In genomic region chr1:40862008-40862863, GRCh38 we compare ENCODE assay signal across 1 cellular context.
TF ChIP-seq lines count a peak whose summit lies in the region.

Gene CITED4 (minus strand): TSS chr1:40862363. CDS start chr1:40862127, 236 bp downstream.

TF ChIP-seq in K562, 482 proteins besides CTCF, POLR2A, EP300 and RAD21 (continued from another document and continues in another):
- TF ChIP-seq, protein P1, sequence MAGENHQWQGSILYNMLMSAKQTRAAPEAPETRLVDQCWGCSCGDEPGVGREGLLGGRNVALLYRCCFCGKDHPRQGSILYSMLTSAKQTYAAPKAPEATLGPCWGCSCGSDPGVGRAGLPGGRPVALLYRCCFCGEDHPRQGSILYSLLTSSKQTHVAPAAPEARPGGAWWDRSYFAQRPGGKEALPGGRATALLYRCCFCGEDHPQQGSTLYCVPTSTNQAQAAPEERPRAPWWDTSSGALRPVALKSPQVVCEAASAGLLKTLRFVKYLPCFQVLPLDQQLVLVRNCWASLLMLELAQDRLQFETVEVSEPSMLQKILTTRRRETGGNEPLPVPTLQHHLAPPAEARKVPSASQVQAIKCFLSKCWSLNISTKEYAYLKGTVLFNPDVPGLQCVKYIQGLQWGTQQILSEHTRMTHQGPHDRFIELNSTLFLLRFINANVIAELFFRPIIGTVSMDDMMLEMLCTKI (IDR thresholded peaks at IDR 0.05; ENCODE audit: partially characterized antibody), result no peak
- TF ChIP-seq BRCA1 (IDR thresholded peaks at IDR 0.05) (no peak), BRCA1 (CRISPR knock-in tag; IDR thresholded peaks at IDR 0.05) (no peak), FOXK2 (conservative IDR thresholded peaks at IDR 0.05 in 1 of 2, IDR thresholded peaks at IDR 0.05 in 1 of 2; ENCODE audit: low read depth in 2 of 2) (peak in 1 of 2 experiments; percentile 58; a peak in 2 of 4 replicates), RBM14 (IDR thresholded peaks at IDR 0.05; ENCODE audit: borderline replicate concordance, insufficient read depth, low read depth, low read length) (no peak), KDM1A (IDR thresholded peaks at IDR 0.05) (no peak), TEAD1 (CRISPR knock-in tag; IDR thresholded peaks at IDR 0.05) (no peak; a peak in 1 of 4 replicates), SMAD2 (IDR thresholded peaks at IDR 0.05; ENCODE audit: low read depth, low read length) (no peak), ELF4 (CRISPR knock-in tag; IDR thresholded peaks at IDR 0.05) (0 out of 2 replicates have a peak, but pooled peaks have one; percentile 33), SMAD4 (CRISPR knock-in tag; conservative IDR thresholded peaks at IDR 0.05) (peak; percentile 58; the same call in 1 of the 2 replicates), CTBP1 (IDR thresholded peaks at IDR 0.05; ENCODE audit: borderline replicate concordance) (peak; percentile 70; the same call in 1 of the 2 replicates), PHF8 (IDR thresholded peaks at IDR 0.05; ENCODE audit: borderline replicate concordance, low read length) (peak; percentile 58; the same call in 1 of the 2 replicates), RFX1 (IDR thresholded peaks at IDR 0.05) (no peak), TFAM (CRISPR knock-in tag; conservative IDR thresholded peaks at IDR 0.05) (no peak), POLR2H (tag; IDR thresholded peaks at IDR 0.05; ENCODE audit: low read depth) (no peak), GATAD2B (IDR thresholded peaks at IDR 0.05; ENCODE audit: borderline replicate concordance) (peak; percentile 75), ZNF395 (CRISPR knock-in tag; IDR thresholded peaks at IDR 0.05) (no peak), RBM17 (IDR thresholded peaks at IDR 0.05; ENCODE audit: borderline replicate concordance, low read depth, low read length) (no peak), NFE2 (IDR thresholded peaks at IDR 0.05; ENCODE audit: low read depth) (no peak), ZEB2 (IDR thresholded peaks at IDR 0.05) (peak; percentile 64; the same call in 1 of the 2 replicates), GTF2E2 (tag; IDR thresholded peaks at IDR 0.05) (no peak), MTA3 (IDR thresholded peaks at IDR 0.05; ENCODE audit: borderline replicate concordance) (peak; percentile 96), TEAD4 (IDR thresholded peaks at IDR 0.05; ENCODE audit: low read length) (no peak), TEAD4 (CRISPR knock-in tag; IDR thresholded peaks at IDR 0.05; ENCODE audit: borderline replicate concordance) (no peak), SMAD3 (CRISPR knock-in tag; conservative IDR thresholded peaks at IDR 0.05) (no peak), NR3C1 (CRISPR knock-in tag; IDR thresholded peaks at IDR 0.05) (no peak), ZC3H8 (IDR thresholded peaks at IDR 0.05) (no peak), MAFG (tag; conservative IDR thresholded peaks at IDR 0.05) (no peak), NEUROD1 (IDR thresholded peaks at IDR 0.05; ENCODE audit: borderline replicate concordance, low read depth, low read length, partially characterized antibody) (peak; percentile 3), HDGF (IDR thresholded peaks at IDR 0.05) (0 out of 2 replicates have a peak, but pooled peaks have one; percentile 74), MGA (IDR thresholded peaks at IDR 0.05) (no peak; the same call in 1 of the 2 replicates), RBBP5 (IDR thresholded peaks at IDR 0.05; ENCODE audit: borderline replicate concordance, insufficient read depth, low read length, poor library complexity, severe bottlenecking) (no peak), PHTF2 (CRISPR knock-in tag; IDR thresholded peaks at IDR 0.05) (no peak), KLF1 (tag; IDR thresholded peaks at IDR 0.05) (no peak), NR2F6 (CRISPR knock-in tag; IDR thresholded peaks at IDR 0.05) (no peak), STAG1 (CRISPR knock-in tag; IDR thresholded peaks at IDR 0.05; ENCODE audit: borderline replicate concordance) (no peak), NFRKB (IDR thresholded peaks at IDR 0.05; ENCODE audit: low read depth) (no peak), SNIP1 (IDR thresholded peaks at IDR 0.05; ENCODE audit: low read depth) (no peak), TCF7 (IDR thresholded peaks at IDR 0.05; ENCODE audit: borderline replicate concordance) (no peak), CHD4 (IDR thresholded peaks at IDR 0.05; ENCODE audit: insufficient read depth, insufficient replicate concordance, low read depth, low read length, poor library complexity, severe bottlenecking) (no peak)
- TF ChIP-seq, protein P2, sequence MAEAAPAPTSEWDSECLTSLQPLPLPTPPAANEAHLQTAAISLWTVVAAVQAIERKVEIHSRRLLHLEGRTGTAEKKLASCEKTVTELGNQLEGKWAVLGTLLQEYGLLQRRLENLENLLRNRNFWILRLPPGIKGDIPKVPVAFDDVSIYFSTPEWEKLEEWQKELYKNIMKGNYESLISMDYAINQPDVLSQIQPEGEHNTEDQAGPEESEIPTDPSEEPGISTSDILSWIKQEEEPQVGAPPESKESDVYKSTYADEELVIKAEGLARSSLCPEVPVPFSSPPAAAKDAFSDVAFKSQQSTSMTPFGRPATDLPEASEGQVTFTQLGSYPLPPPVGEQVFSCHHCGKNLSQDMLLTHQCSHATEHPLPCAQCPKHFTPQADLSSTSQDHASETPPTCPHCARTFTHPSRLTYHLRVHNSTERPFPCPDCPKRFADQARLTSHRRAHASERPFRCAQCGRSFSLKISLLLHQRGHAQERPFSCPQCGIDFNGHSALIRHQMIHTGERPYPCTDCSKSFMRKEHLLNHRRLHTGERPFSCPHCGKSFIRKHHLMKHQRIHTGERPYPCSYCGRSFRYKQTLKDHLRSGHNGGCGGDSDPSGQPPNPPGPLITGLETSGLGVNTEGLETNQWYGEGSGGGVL (CRISPR knock-in tag; IDR thresholded peaks at IDR 0.05), result no peak
- TF ChIP-seq, protein P3, sequence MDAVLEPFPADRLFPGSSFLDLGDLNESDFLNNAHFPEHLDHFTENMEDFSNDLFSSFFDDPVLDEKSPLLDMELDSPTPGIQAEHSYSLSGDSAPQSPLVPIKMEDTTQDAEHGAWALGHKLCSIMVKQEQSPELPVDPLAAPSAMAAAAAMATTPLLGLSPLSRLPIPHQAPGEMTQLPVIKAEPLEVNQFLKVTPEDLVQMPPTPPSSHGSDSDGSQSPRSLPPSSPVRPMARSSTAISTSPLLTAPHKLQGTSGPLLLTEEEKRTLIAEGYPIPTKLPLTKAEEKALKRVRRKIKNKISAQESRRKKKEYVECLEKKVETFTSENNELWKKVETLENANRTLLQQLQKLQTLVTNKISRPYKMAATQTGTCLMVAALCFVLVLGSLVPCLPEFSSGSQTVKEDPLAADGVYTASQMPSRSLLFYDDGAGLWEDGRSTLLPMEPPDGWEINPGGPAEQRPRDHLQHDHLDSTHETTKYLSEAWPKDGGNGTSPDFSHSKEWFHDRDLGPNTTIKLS (IDR thresholded peaks at IDR 0.05; ENCODE audit: borderline replicate concordance, low read depth), result no peak
- TF ChIP-seq, protein P4, sequence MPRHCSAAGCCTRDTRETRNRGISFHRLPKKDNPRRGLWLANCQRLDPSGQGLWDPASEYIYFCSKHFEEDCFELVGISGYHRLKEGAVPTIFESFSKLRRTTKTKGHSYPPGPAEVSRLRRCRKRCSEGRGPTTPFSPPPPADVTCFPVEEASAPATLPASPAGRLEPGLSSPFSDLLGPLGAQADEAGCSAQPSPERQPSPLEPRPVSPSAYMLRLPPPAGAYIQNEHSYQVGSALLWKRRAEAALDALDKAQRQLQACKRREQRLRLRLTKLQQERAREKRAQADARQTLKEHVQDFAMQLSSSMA (CRISPR knock-in tag; IDR thresholded peaks at IDR 0.05), result no peak
- TF ChIP-seq, protein P5, sequence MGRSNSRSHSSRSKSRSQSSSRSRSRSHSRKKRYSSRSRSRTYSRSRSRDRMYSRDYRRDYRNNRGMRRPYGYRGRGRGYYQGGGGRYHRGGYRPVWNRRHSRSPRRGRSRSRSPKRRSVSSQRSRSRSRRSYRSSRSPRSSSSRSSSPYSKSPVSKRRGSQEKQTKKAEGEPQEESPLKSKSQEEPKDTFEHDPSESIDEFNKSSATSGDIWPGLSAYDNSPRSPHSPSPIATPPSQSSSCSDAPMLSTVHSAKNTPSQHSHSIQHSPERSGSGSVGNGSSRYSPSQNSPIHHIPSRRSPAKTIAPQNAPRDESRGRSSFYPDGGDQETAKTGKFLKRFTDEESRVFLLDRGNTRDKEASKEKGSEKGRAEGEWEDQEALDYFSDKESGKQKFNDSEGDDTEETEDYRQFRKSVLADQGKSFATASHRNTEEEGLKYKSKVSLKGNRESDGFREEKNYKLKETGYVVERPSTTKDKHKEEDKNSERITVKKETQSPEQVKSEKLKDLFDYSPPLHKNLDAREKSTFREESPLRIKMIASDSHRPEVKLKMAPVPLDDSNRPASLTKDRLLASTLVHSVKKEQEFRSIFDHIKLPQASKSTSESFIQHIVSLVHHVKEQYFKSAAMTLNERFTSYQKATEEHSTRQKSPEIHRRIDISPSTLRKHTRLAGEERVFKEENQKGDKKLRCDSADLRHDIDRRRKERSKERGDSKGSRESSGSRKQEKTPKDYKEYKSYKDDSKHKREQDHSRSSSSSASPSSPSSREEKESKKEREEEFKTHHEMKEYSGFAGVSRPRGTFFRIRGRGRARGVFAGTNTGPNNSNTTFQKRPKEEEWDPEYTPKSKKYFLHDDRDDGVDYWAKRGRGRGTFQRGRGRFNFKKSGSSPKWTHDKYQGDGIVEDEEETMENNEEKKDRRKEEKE (IDR thresholded peaks at IDR 0.05; ENCODE audit: borderline replicate concordance in 1 of 2, control insufficient read depth in 1 of 2, low read depth in 2 of 2, low read length in 1 of 2), result no peak
